ENCODE assay signal across 21 cellular contexts in genomic region chr10:24197319-24197718, GRCh38.
"Had no signal": no experiment of that assay in that cellular context is flagged by ENCODE, and none has a peak within 500 bp of the region (broad histone marks: within the 10 kb centered on the region; RNA-seq: fewer than 3 reads in every experiment).

No MANE protein-coding gene starts in this region.

- H3K4me2 ChIP-seq: SK-N-SH had no signal

- H3K9me3 ChIP-seq: SJSA1, SK-N-SH had no signal

- H3K27ac ChIP-seq: HL-60, SJSA1 had no signal

- H3K9ac ChIP-seq: SK-N-SH had no signal

- H3K36me3 ChIP-seq: SJSA1 had no signal

- H3K27me3 ChIP-seq: SJSA1 had no signal

- H3K4me1 ChIP-seq: SJSA1 had no signal

- H3K4me3 ChIP-seq: SJSA1 had no signal

- DNase-seq: KBM-7, MV-4-11, NCI-H1092, NCI-H1105 treated with DMSO at 0.1 percent for 48 hours, NCI-H1417 treated with DMSO at 0.1 percent for 48 hours, NCI-H187, NCI-H2029, NCI-H2081 treated with DMSO at 0.1 percent for 48 hours, NCI-H2171, NCI-H226, NCI-H446, NCI-H510A, NCI-H524 treated with DMSO at 0.1 percent for 48 hours, NCI-H69, NCI-H774, Right ventricle myocardium superior, RPMI8226, SIG-M5, SK-N-SH had no signal
